ENCODE assay signal across 23 cellular contexts in the genomic region with DNA sequence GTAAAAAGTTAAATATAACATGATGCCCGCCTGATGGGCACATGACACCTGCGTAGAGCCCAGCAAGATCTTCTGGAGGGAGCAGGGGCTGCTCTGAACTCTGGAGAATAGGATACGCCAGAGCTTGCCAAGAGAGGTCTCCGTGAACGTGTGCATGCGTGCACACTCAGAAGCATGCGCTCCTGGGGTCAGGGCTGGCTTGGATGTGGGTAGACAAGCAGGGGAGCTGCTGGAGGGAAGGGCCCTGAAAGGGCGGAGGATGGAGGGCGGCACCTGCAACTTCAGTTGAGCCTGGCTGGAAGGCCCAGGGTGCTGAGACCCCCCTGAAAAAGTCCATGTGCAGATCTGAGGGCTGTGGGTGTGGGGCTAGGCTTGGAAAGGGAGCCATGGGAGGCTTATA.
"Had no signal": no experiment of that assay in that cellular context is flagged by ENCODE, and none has a peak within 500 bp of the region (broad histone marks: within the 10 kb centered on the region; RNA-seq: fewer than 3 reads in every experiment).

No MANE protein-coding gene starts in this region.

- H3K9me3 ChIP-seq: colonic mucosa, esophagus squamous epithelium, gastrocnemius medialis, heart left ventricle had no signal

- H3K4me3 ChIP-seq: colonic mucosa, coronary artery, dorsolateral prefrontal cortex, esophagus squamous epithelium, gastrocnemius medialis, gastroesophageal sphincter, heart left ventricle, heart right ventricle had no signal

- H3K27me3 Mint-ChIP-seq: dendritic cell treated with granulocyte-macrophage colony-stimulating factor and Interleukin-4, amounts not matched to agents 40 ng/mL and 50 ng/mL, for 4 days; effector memory CD8-positive, alpha-beta T cell had no signal

- H3K36me3 ChIP-seq: colonic mucosa, esophagus squamous epithelium, gastrocnemius medialis, gastroesophageal sphincter, heart left ventricle, heart right ventricle had no signal

- H3K27me3 ChIP-seq: colonic mucosa, esophagus squamous epithelium, foreskin keratinocyte, gastrocnemius medialis, gastroesophageal sphincter, heart left ventricle, heart right ventricle had no signal

- H3K9me3 Mint-ChIP-seq: dendritic cell treated with granulocyte-macrophage colony-stimulating factor and Interleukin-4, amounts not matched to agents 40 ng/mL and 50 ng/mL, for 4 days had no signal

- H3K27ac Mint-ChIP-seq: dendritic cell treated with granulocyte-macrophage colony-stimulating factor and Interleukin-4, amounts not matched to agents 40 ng/mL and 50 ng/mL, for 4 days; effector memory CD8-positive, alpha-beta T cell; endodermal cell had no signal

- DNase-seq: colonic mucosa; cortex of kidney; dermis blood vessel endothelial cell; dorsolateral prefrontal cortex; effector CD4-positive, alpha-beta T cell; effector CD8-positive, alpha-beta T cell; effector memory CD4-positive, alpha-beta T cell; effector memory CD8-positive, alpha-beta T cell; endodermal cell; erythroblast; esophagus squamous epithelium; foreskin fibroblast; foreskin keratinocyte; foreskin melanocyte; gastrocnemius medialis; glutamatergic neuron; heart left ventricle; heart right ventricle had no signal

- H3K4me3 Mint-ChIP-seq: dendritic cell treated with granulocyte-macrophage colony-stimulating factor and Interleukin-4, amounts not matched to agents 40 ng/mL and 50 ng/mL, for 4 days; effector memory CD8-positive, alpha-beta T cell; endodermal cell had no signal

- H3K27ac ChIP-seq: colonic mucosa, coronary artery, dorsolateral prefrontal cortex, epithelial cell of prostate, esophagus squamous epithelium, foreskin keratinocyte, gastrocnemius medialis, gastroesophageal sphincter, heart left ventricle, heart right ventricle had no signal

- ATAC-seq: effector memory CD8-positive, alpha-beta T cell; esophagus mucosa; foreskin keratinocyte; gastrocnemius medialis; gastroesophageal sphincter; heart right ventricle had no signal

- H3K4me1 ChIP-seq: colonic mucosa, foreskin keratinocyte, gastrocnemius medialis, gastroesophageal sphincter, heart left ventricle, heart right ventricle had no signal
